Comparison of ENCODE assay signal across 24 cellular contexts in the genomic region with DNA sequence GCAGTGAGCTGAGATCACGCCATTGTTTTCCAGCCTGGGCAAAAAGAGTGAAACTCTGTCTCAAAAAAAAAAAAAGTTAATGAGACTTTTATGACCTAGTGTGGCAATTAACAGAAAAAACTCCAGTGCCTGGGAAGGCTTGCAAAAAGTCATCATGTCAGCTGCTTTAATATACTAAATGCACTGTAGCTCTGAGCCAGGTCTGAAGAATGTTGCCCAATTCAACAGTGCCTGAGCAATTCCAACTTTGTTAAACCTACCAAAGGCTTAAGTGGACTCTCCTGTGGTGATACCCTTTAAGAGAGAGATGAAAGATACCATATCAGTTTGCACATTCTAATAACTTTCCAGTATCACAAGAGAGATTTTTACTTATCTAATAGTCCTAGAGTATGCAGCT. TPM values are rescaled to one million over a fixed set of nuclear protein-coding genes. Genes with fewer than 3 reads are reported as not detected.
"Had no signal": no experiment of that assay in that cellular context is flagged by ENCODE, and none has a peak within 500 bp of the region (broad histone marks: within the 10 kb centered on the region; RNA-seq: fewer than 3 reads in every experiment).

No MANE protein-coding gene starts in this region.

- H3K27ac ChIP-seq: SJSA1, SK-N-MC had no signal

- ATAC-seq: HepG2 had no signal

- H3K9me3 ChIP-seq: SJSA1 had no signal

- H3K27me3 ChIP-seq: MG63 had no signal

- H3K4me3 ChIP-seq: MG63, SJSA1, SK-N-MC had no signal

- DNase-seq: IMR-90, Karpas-422, KG1, MG63, NCI-H1092, NCI-H1105 treated with DMSO at 0.1 percent for 48 hours, NCI-H1417 treated with DMSO at 0.1 percent for 48 hours, NCI-H146, NCI-H1694 treated with DMSO at 0.1 percent for 48 hours, NCI-H1930, NCI-H2081, NCI-H2107, NCI-H226, NCI-H446, NCI-H510A, NCI-H524 treated with DMSO at 0.1 percent for 48 hours, NCI-H69, NCI-H774, Right ventricle myocardium superior, RPMI8226, SIG-M5 had no signal

- H3K36me3 ChIP-seq: MG63, SJSA1 had no signal

- H3K4me1 ChIP-seq: SJSA1 had no signal

RNA-seq across cellular contexts. Expression of a gene that starts 6.5 kb away (rescaled TPM):
- total RNA-seq: HepG2, SJSA1 had no signal
- polyA plus RNA-seq: HepG2 had no signal
